ENCODE assay signal across 8 cellular contexts in the genomic region with DNA sequence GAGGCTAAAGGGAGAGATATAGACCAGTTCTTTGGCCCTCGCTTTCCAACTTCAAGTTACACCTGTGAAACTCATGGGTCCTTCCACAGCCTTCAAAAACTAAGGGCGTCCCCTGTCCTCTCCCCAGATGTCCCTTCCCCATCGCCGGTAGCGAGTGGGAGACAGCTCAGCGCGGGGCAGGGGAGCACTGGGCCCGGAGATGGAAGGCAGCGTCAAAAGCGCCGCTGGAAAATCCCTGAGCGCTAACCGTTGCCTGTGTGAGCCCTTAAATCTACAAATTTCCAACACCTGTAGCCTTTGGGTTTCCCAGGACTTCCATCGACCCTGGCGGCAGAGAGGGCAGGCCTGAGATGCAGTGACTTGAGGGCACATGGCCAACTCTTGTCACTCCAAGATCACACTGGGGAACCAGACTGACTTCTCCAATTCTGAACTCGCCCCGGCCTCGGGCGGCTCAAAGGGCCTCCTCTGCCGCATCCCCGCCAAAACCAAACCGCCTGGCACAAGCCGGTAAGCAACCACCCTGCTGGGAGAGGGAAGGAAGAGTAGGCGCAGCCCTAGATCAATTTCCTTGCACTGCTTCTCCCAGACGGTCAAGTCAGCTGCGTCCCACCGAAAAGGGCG. TPM values are rescaled to one million over a fixed set of nuclear protein-coding genes. Genes with fewer than 3 reads are reported as not detected.
DNase-seq lines count a peak whose midpoint lies in the region; ATAC-seq and TF ChIP-seq lines count a peak whose summit lies in the region.

No MANE protein-coding gene starts in this region.

- H3K4me3 ChIP-seq in MM.1S (ENCODE audit: low read length) (peak overlapping the region; percentile 72), adipocyte (ENCODE audit: low read length) (peak overlapping the region; percentile 91), right cardiac atrium (ENCODE audit: low read length) (peak overlapping the region; percentile 93), retinal pigment epithelial cell (ENCODE audit: low read length) (peak overlapping the region; percentile 57)

- no peak for TF ChIP-seq CTCF in GM10248 (IDR thresholded peaks at IDR 0.05; ENCODE audit: control extremely low read depth, extremely low read depth, low read depth, missing control alignments)
- TF ChIP-seq CTCF in MM.1S (IDR thresholded peaks at IDR 0.05; ENCODE audit: low read length): no peak
- TF ChIP-seq CTCF in retinal pigment epithelial cell (conservative IDR thresholded peaks at IDR 0.05; ENCODE audit: low read depth, low read length): no peak

- CTCF ChIA-PET in GM10248 (lab: Yijun Ruan, JAX): no interaction called here

- no peaks in the 10 kb centered on the region for H3K36me3 ChIP-seq in MM.1S (replicated peaks; ENCODE audit: insufficient read depth, low read length)
- no peaks in the 10 kb centered on the region for H3K36me3 ChIP-seq in adipocyte (ENCODE audit: control insufficient read depth, insufficient read depth, low read length, severe bottlenecking)

- no peaks in the 10 kb centered on the region for H3K9me2 ChIP-seq in MM.1S (replicated peaks; ENCODE audit: insufficient read depth, low read length)

- no peaks in the 10 kb centered on the region for H3F3A ChIP-seq in MM.1S (ENCODE audit: insufficient read depth, low read length)

- no peaks in the 10 kb centered on the region for H4K20me1 ChIP-seq in MM.1S (ENCODE audit: insufficient read depth, low read length)

- H3K27me3 ChIP-seq in MM.1S (replicated peaks; ENCODE audit: insufficient read depth, low read length) (0 out of 2 replicates have a peak, but pooled peaks cover 6% of the 10 kb centered on the region), adipocyte (replicated peaks; ENCODE audit: control insufficient read depth, insufficient read depth, low read length) (no peaks in the 10 kb centered on the region), right cardiac atrium (ENCODE audit: control insufficient read depth, insufficient read depth) (no peaks in the 10 kb centered on the region)

- peak; percentile 0 to 10 for ATAC-seq in right cardiac atrium
- ATAC-seq in GM18873 (IDR thresholded peaks at IDR 0.05; ENCODE audit: low FRiP score, unreplicated experiment): no peak
- ATAC-seq in HG03135 (IDR thresholded peaks at IDR 0.05; ENCODE audit: unreplicated experiment): no peak

- H3K4me2 ChIP-seq in MM.1S (ENCODE audit: low read depth, low read length): peak overlapping the region; percentile 88

- DNase-seq in GM10248 (ENCODE audit: extremely low spot score): peak; percentile 38
- DNase-seq in MM.1S: no peak
- no peak for DNase-seq in adipocyte (ENCODE audit: low read depth)
- DNase-seq in right cardiac atrium: peak; percentile 66 to 88 (median 81)
- DNase-seq in retinal pigment epithelial cell (ENCODE audit: low read depth): no peak
- DNase-seq in epidermal melanocyte (ENCODE audit: insufficient read length, low spot score): no peak

- H3K27ac ChIP-seq in MM.1S (ENCODE audit: low read length) (no peak overlapping the region), right cardiac atrium (ENCODE audit: low read length) (peak overlapping the region; percentile 98)

- POLR2A ChIA-PET in GM10248 (lab: Yijun Ruan, JAX): interaction anchor here (0.9 kb wide), 1 partner anchor 67 kb away, joined by 3 read pairs; no protein-coding TSS in a partner anchor

- no peaks in the 10 kb centered on the region for H3K4me1 ChIP-seq in MM.1S (ENCODE audit: low read length)
- peaks cover 19% of the 10 kb centered on the region for H3K4me1 ChIP-seq in adipocyte (ENCODE audit: control insufficient read depth, insufficient read depth, low read length)
- peaks cover 3% of the 10 kb centered on the region for H3K4me1 ChIP-seq in right cardiac atrium (ENCODE audit: control insufficient read depth, insufficient read depth, low read length)

- peak overlapping the region; percentile 93 for H2AFZ ChIP-seq in MM.1S (ENCODE audit: low read length)

- 0 out of 2 replicates have a peak, but pooled peaks cover 2% of the 10 kb centered on the region for H3K79me2 ChIP-seq in MM.1S (ENCODE audit: low read length)

- H3K9me3 ChIP-seq in MM.1S (replicated peaks; ENCODE audit: insufficient read depth, low read length) (no peaks in the 10 kb centered on the region), adipocyte (ENCODE audit: control insufficient read depth, low read length) (no peaks in the 10 kb centered on the region), right cardiac atrium (ENCODE audit: control insufficient read depth, low read length) (no peaks in the 10 kb centered on the region)

- WGBS in right cardiac atrium: 40% methylated on average over 28 of the region's 28 CpGs

- intact Hi-C loops in right cardiac atrium (cut with DNase I): loop anchor here in 3 of 4 donors (5.0 to 10.0 kb wide), 4 partner anchors 41 to 234 kb away; no protein-coding TSS in a partner anchor

- H3K9ac ChIP-seq in MM.1S (ENCODE audit: low read length) (peak overlapping the region; percentile 61), adipocyte (ENCODE audit: low read length) (peak overlapping the region; percentile 92)

RNA-seq across cellular contexts. Expression of gene EPAS1, which starts 0.9 kb away (rescaled TPM):
- 100 to 1,000 TPM; 210 to 340 (median 268) TPM for total RNA-seq in right cardiac atrium
- 149 TPM for polyA plus RNA-seq in right cardiac atrium

Comparison
In these comparisons a context has a peak if more than half of its experiments do, and no peak if none do; other contexts are left out.
1. DNase-seq: peak in GM10248 (single experiment) and right cardiac atrium (3 of 3); none in MM.1S (single experiment), adipocyte (single experiment), retinal pigment epithelial cell (single experiment) and epidermal melanocyte (single experiment).
2. ATAC-seq: peak in right cardiac atrium (2 of 2); none in GM18873 (single experiment) and HG03135 (single experiment).
3. Peak in every context shown above with its lines, with median percentiles within 50 percentile points of each other: H3K4me3 ChIP-seq.